17 cellular contexts compared by ENCODE assay signal in the genomic region with DNA sequence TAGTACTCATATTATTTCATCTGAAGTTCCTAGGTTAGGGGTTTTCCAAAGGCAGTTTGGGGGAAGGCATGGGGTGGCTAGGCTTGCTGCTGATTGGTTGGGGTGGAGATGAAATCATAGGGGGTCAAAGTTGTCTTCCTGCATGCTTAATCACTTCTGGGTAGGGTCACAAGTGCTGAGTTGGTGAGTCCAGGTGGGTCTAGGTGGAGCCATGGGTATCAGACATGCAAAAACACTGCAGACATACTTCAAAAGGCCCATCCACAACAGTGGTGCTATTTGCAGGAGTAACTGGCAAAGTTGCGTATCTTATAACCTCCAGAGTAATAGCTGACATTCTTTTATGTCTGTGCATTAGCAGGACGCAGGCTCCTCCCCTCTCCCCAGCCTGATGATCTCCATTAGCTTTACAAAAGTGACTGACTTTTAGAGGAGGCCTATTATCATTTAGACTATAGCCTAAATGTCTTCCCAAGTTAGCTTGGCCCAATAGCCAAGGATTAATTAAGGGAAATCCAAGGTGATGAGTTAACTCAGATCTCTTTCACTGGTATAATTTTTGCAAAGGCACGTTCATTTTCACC.
A peak's percentile ranks its signal among the peaks of the same experiment; 100 is the strongest.
DNase-seq lines count a peak whose midpoint lies in the region; ATAC-seq and TF ChIP-seq lines count a peak whose summit lies in the region.
"Had no signal": no experiment of that assay in that cellular context is flagged by ENCODE, and none has a peak within 500 bp of the region (broad histone marks: within the 10 kb centered on the region; RNA-seq: fewer than 3 reads in every experiment).

No MANE protein-coding gene starts in this region.

- intact Hi-C loops in PC-9 (cut with micrococcal nuclease; ENCODE audit: unreplicated experiment), result no loop called here

- peaks cover 6% of the 10 kb centered on the region; the same call in 1 of the 2 replicates for H3K9me2 ChIP-seq in GM23338 (ENCODE audit: insufficient read depth)
- no peaks in the 10 kb centered on the region for H3K9me2 ChIP-seq in PC-9 (ENCODE audit: insufficient read depth)

- no peaks in the 10 kb centered on the region for H3K9me3 Mint-ChIP-seq in GM23338

- H2AFZ ChIP-seq in GM23338, result no peak overlapping the region
- H2AFZ ChIP-seq in PC-9, result peak overlapping the region; percentile 28; the same call in 1 of the 2 replicates

- no peak; the same call in 2 of the 3 replicates for ATAC-seq in GM23338
- ATAC-seq in activated CD4-positive, CD25-positive, alpha-beta regulatory T cell treated with anti-CD3 and anti-CD28 coated beads, Interleukin-2, amount 50 U/mL, for 24 hours, result no peak
- ATAC-seq: CD8-positive, alpha-beta T cell; GM12878; HepG2 had no signal

- H3K9me3 ChIP-seq in PC-9 (ENCODE audit: insufficient read depth, low read depth), result no peaks in the 10 kb centered on the region
- no peaks in the 10 kb centered on the region for H3K9me3 ChIP-seq in iPS DF 6.9 (ENCODE audit: control insufficient read depth, insufficient read depth, low read length)
- H3K9me3 ChIP-seq: BLaER1 had no signal

- DNase-seq in GM23338 (ENCODE audit: low spot score) (peak; percentile 45), PC-9 (no peak), cerebellar cortex (ENCODE audit: low spot score) (peak; percentile 80), iPS DF 6.9 (ENCODE audit: low read depth, low spot score) (peak; percentile 4), NCI-H526 (lab: John Stamatoyannopoulos, UW) (no peak), cerebellar nuclear complex (lab: John Stamatoyannopoulos, UW) (no peak), AG08396 (ENCODE audit: low spot score) (no peak)
- DNase-seq: ACHN; Calu3; CD8-positive, alpha-beta T cell; DMS79 treated with DMSO at 0.1 percent for 48 hours; KBM-7 had no signal

- H3K4me1 ChIP-seq in GM23338 (ENCODE audit: insufficient read depth), result peaks cover 4% of the 10 kb centered on the region; the same call in 1 of the 2 replicates
- H3K4me1 ChIP-seq in PC-9 (replicated peaks; ENCODE audit: insufficient read depth), result 0 out of 2 replicates have a peak, but pooled peaks cover 5% of the 10 kb centered on the region
- peaks cover 2% of the 10 kb centered on the region; the same call in 1 of the 2 replicates for H3K4me1 ChIP-seq in iPS DF 6.9 (ENCODE audit: control insufficient read depth, insufficient read depth, low read length)
- H3K4me1 ChIP-seq: BLaER1 had no signal

- H3K4me3 ChIP-seq in GM23338, result no peak overlapping the region
- H3K4me3 ChIP-seq in PC-9, result no peak overlapping the region
- no peak overlapping the region for H3K4me3 ChIP-seq in iPS DF 6.9 (ENCODE audit: low read length)
- H3K4me3 ChIP-seq: BLaER1, GM12878 had no signal

- H3K36me3 Mint-ChIP-seq in GM23338 (ENCODE audit: low read depth), result no peaks in the 10 kb centered on the region
- H3K36me3 Mint-ChIP-seq: CD8-positive, alpha-beta T cell; IgD-negative memory B cell had no signal

- no CpG with 5 or more reads among the region's 3 CpGs for WGBS in iPS DF 6.9 (ENCODE audit: insufficient coverage, insufficient read length)

- H3K27me3 ChIP-seq in GM23338 (ENCODE audit: insufficient read depth) (no peaks in the 10 kb centered on the region), PC-9 (ENCODE audit: insufficient read depth, low read depth) (no peaks in the 10 kb centered on the region), iPS DF 6.9 (ENCODE audit: control insufficient read depth, insufficient read depth, low read length) (no peaks in the 10 kb centered on the region)
- H3K27me3 ChIP-seq: BLaER1 had no signal

- no peak overlapping the region for H3K27ac Mint-ChIP-seq in GM23338
- H3K27ac Mint-ChIP-seq: CD8-positive, alpha-beta T cell; IgD-negative memory B cell had no signal

- H4K20me1 ChIP-seq in GM23338 (replicated peaks; ENCODE audit: insufficient read depth) (no peaks in the 10 kb centered on the region), PC-9 (ENCODE audit: insufficient read depth) (no peaks in the 10 kb centered on the region)
- H4K20me1 ChIP-seq: BLaER1 had no signal

- H3K4me1 Mint-ChIP-seq in GM23338, result peaks cover 15% of the 10 kb centered on the region
- H3K4me1 Mint-ChIP-seq: IgD-negative memory B cell had no signal

- H3K4me2 ChIP-seq in GM23338 (no peak overlapping the region), PC-9 (no peak overlapping the region)
- H3K4me2 ChIP-seq: BLaER1 had no signal

- CTCF ChIA-PET in PC-9 (lab: Charles Lee), result no interaction called here

- BruUV-seq in PC-9 (replicated peaks; lab: Mats Ljungman, UMichigan), result no TSS peak

- POLR2A ChIA-PET in PC-9 (lab: Charles Lee; ENCODE audit: unreplicated experiment), result no interaction called here

- TF ChIP-seq CTCF in GM23338 (conservative IDR thresholded peaks at IDR 0.05; ENCODE audit: low read depth in 2 of 2) (no peak), PC-9 (conservative IDR thresholded peaks at IDR 0.05) (no peak)

- H3K79me2 ChIP-seq in GM23338 (replicated peaks; ENCODE audit: insufficient read depth) (no peaks in the 10 kb centered on the region), PC-9 (ENCODE audit: low read depth) (no peaks in the 10 kb centered on the region)

- no peak overlapping the region for H3K27ac ChIP-seq in GM23338 (ENCODE audit: low read depth)
- no peak overlapping the region for H3K27ac ChIP-seq in PC-9
- no peak overlapping the region for H3K27ac ChIP-seq in iPS DF 6.9 (ENCODE audit: low read length)
- H3K27ac ChIP-seq: BLaER1 had no signal

- H3K4me3 Mint-ChIP-seq in GM23338, result no peak overlapping the region
- H3K4me3 Mint-ChIP-seq: CD8-positive, alpha-beta T cell; IgD-negative memory B cell had no signal

- H3K36me3 ChIP-seq in GM23338 (ENCODE audit: insufficient read depth), result no peaks in the 10 kb centered on the region
- H3K36me3 ChIP-seq in PC-9 (ENCODE audit: low read depth), result no peaks in the 10 kb centered on the region
- no peaks in the 10 kb centered on the region for H3K36me3 ChIP-seq in iPS DF 6.9 (ENCODE audit: control insufficient read depth, insufficient read depth, low read length)
- H3K36me3 ChIP-seq: BLaER1 had no signal

- no peaks in the 10 kb centered on the region for H3K27me3 Mint-ChIP-seq in GM23338 (ENCODE audit: insufficient read depth, low read depth, poor library complexity)
- H3K27me3 Mint-ChIP-seq: IgD-negative memory B cell had no signal

- H3F3A ChIP-seq in GM23338 (replicated peaks; ENCODE audit: low read depth) (no peaks in the 10 kb centered on the region), PC-9 (ENCODE audit: insufficient read depth, low read depth) (no peaks in the 10 kb centered on the region)

TF ChIP-seq in GM23338, 12 proteins besides CTCF, POLR2A, EP300 and RAD21 (continues in another document):
- TF ChIP-seq, protein P1, sequence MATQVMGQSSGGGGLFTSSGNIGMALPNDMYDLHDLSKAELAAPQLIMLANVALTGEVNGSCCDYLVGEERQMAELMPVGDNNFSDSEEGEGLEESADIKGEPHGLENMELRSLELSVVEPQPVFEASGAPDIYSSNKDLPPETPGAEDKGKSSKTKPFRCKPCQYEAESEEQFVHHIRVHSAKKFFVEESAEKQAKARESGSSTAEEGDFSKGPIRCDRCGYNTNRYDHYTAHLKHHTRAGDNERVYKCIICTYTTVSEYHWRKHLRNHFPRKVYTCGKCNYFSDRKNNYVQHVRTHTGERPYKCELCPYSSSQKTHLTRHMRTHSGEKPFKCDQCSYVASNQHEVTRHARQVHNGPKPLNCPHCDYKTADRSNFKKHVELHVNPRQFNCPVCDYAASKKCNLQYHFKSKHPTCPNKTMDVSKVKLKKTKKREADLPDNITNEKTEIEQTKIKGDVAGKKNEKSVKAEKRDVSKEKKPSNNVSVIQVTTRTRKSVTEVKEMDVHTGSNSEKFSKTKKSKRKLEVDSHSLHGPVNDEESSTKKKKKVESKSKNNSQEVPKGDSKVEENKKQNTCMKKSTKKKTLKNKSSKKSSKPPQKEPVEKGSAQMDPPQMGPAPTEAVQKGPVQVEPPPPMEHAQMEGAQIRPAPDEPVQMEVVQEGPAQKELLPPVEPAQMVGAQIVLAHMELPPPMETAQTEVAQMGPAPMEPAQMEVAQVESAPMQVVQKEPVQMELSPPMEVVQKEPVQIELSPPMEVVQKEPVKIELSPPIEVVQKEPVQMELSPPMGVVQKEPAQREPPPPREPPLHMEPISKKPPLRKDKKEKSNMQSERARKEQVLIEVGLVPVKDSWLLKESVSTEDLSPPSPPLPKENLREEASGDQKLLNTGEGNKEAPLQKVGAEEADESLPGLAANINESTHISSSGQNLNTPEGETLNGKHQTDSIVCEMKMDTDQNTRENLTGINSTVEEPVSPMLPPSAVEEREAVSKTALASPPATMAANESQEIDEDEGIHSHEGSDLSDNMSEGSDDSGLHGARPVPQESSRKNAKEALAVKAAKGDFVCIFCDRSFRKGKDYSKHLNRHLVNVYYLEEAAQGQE (IDR thresholded peaks at IDR 0.05; ENCODE audit: unreplicated experiment), result no peak
- TF ChIP-seq ZNF114 (CRISPR knock-in tag; IDR thresholded peaks at IDR 0.05) (no peak), CREB1 (CRISPR knock-in tag; IDR thresholded peaks at IDR 0.05; ENCODE audit: low read depth) (no peak), EZH2 (IDR thresholded peaks at IDR 0.05; ENCODE audit: low read depth, unreplicated experiment) (no peak), JUNB (IDR thresholded peaks at IDR 0.05; ENCODE audit: unreplicated experiment) (no peak), POLR2AphosphoS5 (IDR thresholded peaks at IDR 0.05; ENCODE audit: low read depth) (no peak)

Comparison
In these comparisons a context has a peak if more than half of its experiments do, and no peak if none do; other contexts are left out.
1. DNase-seq: peak in GM23338 (single experiment), cerebellar cortex (single experiment) and iPS DF 6.9 (single experiment); none in PC-9 (0 of 2), NCI-H526 (0 of 2), cerebellar nuclear complex (0 of 2) and AG08396 (single experiment).